23 cellular contexts compared by ENCODE assay signal in genomic region chr19:4157164-4157563, GRCh38. TPM values are rescaled to one million over a fixed set of nuclear protein-coding genes. Genes with fewer than 3 reads are reported as not detected.
DNase-seq lines count a peak whose midpoint lies in the region; ATAC-seq, FAIRE-seq and TF ChIP-seq lines count a peak whose summit lies in the region.
"Had no signal": no experiment of that assay in that cellular context is flagged by ENCODE, and none has a peak within 500 bp of the region (broad histone marks: within the 10 kb centered on the region; RNA-seq: fewer than 3 reads in every experiment).

No MANE protein-coding gene starts in this region.

- no TSS peak for BruUV-seq in HepG2 (replicated peaks; lab: Mats Ljungman, UMichigan)

- H3K18ac ChIP-seq in neuronal stem cell (ENCODE audit: low read length): peak overlapping the region; percentile 57

- H2BK15ac ChIP-seq in neuronal stem cell (ENCODE audit: low read length): no peak overlapping the region

- H4K20me1 ChIP-seq in SK-N-SH (ENCODE audit: insufficient read depth): no peaks in the 10 kb centered on the region
- H4K20me1 ChIP-seq in HepG2 (ENCODE audit: insufficient read depth, low read length): no peaks in the 10 kb centered on the region
- H4K20me1 ChIP-seq: BLaER1 had no signal

- H3K27ac ChIP-seq in SK-N-SH (ENCODE audit: low read depth in 2 of 2, low read length in 1 of 2): no peak overlapping the region
- no peak overlapping the region for H3K27ac ChIP-seq in body of pancreas
- H3K27ac ChIP-seq in HepG2 (ENCODE audit: extremely low read length, insufficient read depth, low read length): no peak overlapping the region
- no peak overlapping the region for H3K27ac ChIP-seq in neuronal stem cell (replicated peaks; ENCODE audit: low read length)
- no peak overlapping the region for H3K27ac ChIP-seq in heart right ventricle
- H3K27ac ChIP-seq: 22Rv1, BLaER1, HL-60 had no signal

- no peaks in the 10 kb centered on the region for H3K4me1 ChIP-seq in SK-N-SH (ENCODE audit: control insufficient read depth in 1 of 2, insufficient read depth in 2 of 2, low read depth in 1 of 2, low read length in 1 of 2)
- peaks cover 9% of the 10 kb centered on the region for H3K4me1 ChIP-seq in body of pancreas
- H3K4me1 ChIP-seq in HepG2 (ENCODE audit: insufficient read depth, low read length): peaks cover 30% of the 10 kb centered on the region
- no peaks in the 10 kb centered on the region for H3K4me1 ChIP-seq in neuronal stem cell (ENCODE audit: control insufficient read depth in 2 of 2, insufficient read depth in 1 of 2, low read depth in 1 of 2, low read length in 2 of 2)
- no peaks in the 10 kb centered on the region for H3K4me1 ChIP-seq in heart right ventricle

- H3K9me3 ChIP-seq in SK-N-SH (no peaks in the 10 kb centered on the region), body of pancreas (no peaks in the 10 kb centered on the region), HepG2 (ENCODE audit: low read length) (no peaks in the 10 kb centered on the region), neuronal stem cell (replicated peaks in 1 of 2; ENCODE audit: control insufficient read depth in 2 of 2, insufficient read depth in 1 of 2, low read depth in 1 of 2, low read length in 2 of 2) (peaks cover 0 to 2% of the 10 kb centered on the region in 2 donors), heart right ventricle (no peaks in the 10 kb centered on the region)
- H3K9me3 ChIP-seq: BLaER1 had no signal

- peaks cover 3% of the 10 kb centered on the region for H3K79me1 ChIP-seq in neuronal stem cell (ENCODE audit: low read depth, low read length)

- TF ChIP-seq EP300 in SK-N-SH (IDR thresholded peaks at IDR 0.05; ENCODE audit: borderline replicate concordance in 1 of 2, low read depth in 1 of 2, low read length in 1 of 2) (no peak), HepG2 (IDR thresholded peaks at IDR 0.05; ENCODE audit: low read depth in 2 of 2, low read length in 2 of 2) (no peak), HepG2 (CRISPR knock-in tag; IDR thresholded peaks at IDR 0.05; ENCODE audit: borderline replicate concordance) (no peak)

- TF ChIP-seq RAD21 in SK-N-SH (IDR thresholded peaks at IDR 0.05; ENCODE audit: low read length) (no peak), HepG2 (CRISPR knock-in tag; IDR thresholded peaks at IDR 0.05) (no peak)

- H3K9ac ChIP-seq in SK-N-SH (no peak overlapping the region), HepG2 (ENCODE audit: insufficient read depth, low read depth, low read length) (no peak overlapping the region), neuronal stem cell (ENCODE audit: low read depth, low read length, poor library complexity) (peak overlapping the region; percentile 21)
- H3K9ac ChIP-seq: BLaER1 had no signal

- DNase-seq in SK-N-SH (peak; percentile 9), body of pancreas (no peak), HepG2 (ENCODE audit: low spot score) (no peak), neuronal stem cell (ENCODE audit: low spot score) (no peak), heart right ventricle (no peak), NCI-H2081 treated with DMSO at 0.1 percent for 48 hours (lab: John Stamatoyannopoulos, UW) (no peak)
- DNase-seq: CD4-positive, alpha-beta memory T cell; DMS153; DMS79; GDM1; GOT3; H9; IMR-90 had no signal

- intact Hi-C loops in body of pancreas (cut with DNase I): no loop called here
- intact Hi-C loops in HepG2 (cut with micrococcal nuclease; ENCODE audit: unreplicated experiment): no loop called here
- intact Hi-C loops in heart right ventricle (cut with DNase I): no loop called here

- ATAC-seq in SK-N-SH treated with all-trans-retinoic acid at 6 μM for 48 hours (no peak), body of pancreas (peak; percentile 21), HepG2 (no peak), GM18505 (IDR thresholded peaks at IDR 0.05; ENCODE audit: unreplicated experiment) (no peak), heart right ventricle (no peak)

- H3K4ac ChIP-seq in neuronal stem cell (ENCODE audit: low read length): no peak overlapping the region

- H2AK5ac ChIP-seq in neuronal stem cell (ENCODE audit: low read depth, low read length): peak overlapping the region; percentile 46

- H2AFZ ChIP-seq in SK-N-SH (ENCODE audit: low read depth) (no peak overlapping the region), HepG2 (ENCODE audit: low read length) (no peak overlapping the region), neuronal stem cell (ENCODE audit: low read length) (no peak overlapping the region)

- in situ Hi-C loops in HepG2 (cut with HindIII; ENCODE audit: extremely low pct_ligation_motif_present, low pct_unique_long_range_greater_than_20kb): no loop called here

- TF ChIP-seq POLR2A in body of pancreas (IDR thresholded peaks at IDR 0.05) (no peak), HepG2 (IDR thresholded peaks at IDR 0.05; ENCODE audit: insufficient read depth in 1 of 2, low read depth in 2 of 2, low read length in 2 of 2) (no peak), GM18505 (IDR thresholded peaks at IDR 0.05; ENCODE audit: borderline replicate concordance, extremely low read depth, insufficient read depth, insufficient read length) (no peak)

- no peak overlapping the region for H3K4me3 ChIP-seq in SK-N-SH (ENCODE audit: low read depth in 2 of 2, low read length in 1 of 2)
- H3K4me3 ChIP-seq in body of pancreas: no peak overlapping the region
- H3K4me3 ChIP-seq in HepG2 (replicated peaks in 1 of 3; ENCODE audit: insufficient read depth in 1 of 3, low read depth in 2 of 3, low read length in 3 of 3): no peak overlapping the region
- peak overlapping the region in 1 of 2 donors; percentile 4 for H3K4me3 ChIP-seq in neuronal stem cell (ENCODE audit: low read length in 2 of 2)
- H3K4me3 ChIP-seq in heart right ventricle: no peak overlapping the region
- H3K4me3 ChIP-seq: BLaER1 had no signal

- no peak overlapping the region for H2BK120ac ChIP-seq in neuronal stem cell (ENCODE audit: low read depth, low read length)

- peak overlapping the region; percentile 63 for H2BK12ac ChIP-seq in neuronal stem cell (ENCODE audit: low read length)

- 33% methylated on average over 5 of the region's 6 CpGs for WGBS in SK-N-SH (ENCODE audit: low lambda C conversion rate)
- WGBS in body of pancreas, 2 donors: 42 to 55% methylated on average over 6 of the region's 6 CpGs
- 92% methylated on average over 2 of the region's 6 CpGs for WGBS in HepG2 (ENCODE audit: low lambda C conversion rate)
- WGBS in neuronal stem cell (ENCODE audit: extremely low coverage in 2 of 2, insufficient read length in 2 of 2, insufficient replicate concordance in 1 of 2), 2 donors: no CpG with 5 or more reads among the region's 6 CpGs
- WGBS in heart right ventricle, 2 donors: 74 to 81% methylated on average over 6 of the region's 6 CpGs

- CTCF ChIA-PET in SK-N-SH (lab: Yijun Ruan, JAX) (interaction anchor here (1.0 to 3.3 kb wide), 4 partner anchors 11 to 47 kb away, joined by 3 to 16 read pairs (median 5); no protein-coding TSS in a partner anchor), HepG2 (lab: Yijun Ruan, JAX; ENCODE audit: low intra/inter-chr PET ratio, low total read pairs) (no interaction called here)

- H3K23ac ChIP-seq in neuronal stem cell (ENCODE audit: low read depth, low read length, poor library complexity): no peak overlapping the region

- POLR2A ChIA-PET in SK-N-SH (lab: Yijun Ruan, JAX) (no interaction called here), HepG2 (lab: Yijun Ruan, JAX) (interaction anchor here (0.9 kb wide), 1 partner anchor 10 kb away, joined by 5 read pairs; no protein-coding TSS in a partner anchor)

- H2BK5ac ChIP-seq in neuronal stem cell (ENCODE audit: low read length): no peak overlapping the region

- no peak overlapping the region for H3K14ac ChIP-seq in neuronal stem cell (ENCODE audit: low read length)

- no peak overlapping the region for H4K91ac ChIP-seq in neuronal stem cell (ENCODE audit: low read depth, low read length, poor library complexity)

- H3K36me3 ChIP-seq in SK-N-SH (replicated peaks in 1 of 2; ENCODE audit: control insufficient read depth in 1 of 2, insufficient read depth in 2 of 2, low read length in 1 of 2): no peaks in the 10 kb centered on the region
- no peaks in the 10 kb centered on the region for H3K36me3 ChIP-seq in body of pancreas (replicated peaks in 1 of 2; ENCODE audit: insufficient read depth in 1 of 2, low read depth in 2 of 2)
- peaks cover 4% of the 10 kb centered on the region in 2 experiments; a peak in 3 of 5 replicates for H3K36me3 ChIP-seq in HepG2 (replicated peaks in 1 of 2; ENCODE audit: control insufficient read depth in 1 of 2, insufficient read depth in 2 of 2, low read length in 2 of 2)
- H3K36me3 ChIP-seq in neuronal stem cell (replicated peaks in 1 of 2; ENCODE audit: control insufficient read depth in 2 of 2, insufficient read depth in 2 of 2, low read length in 2 of 2): no peaks in the 10 kb centered on the region
- H3K36me3 ChIP-seq in heart right ventricle: no peaks in the 10 kb centered on the region
- H3K36me3 ChIP-seq: BLaER1 had no signal

- H4K8ac ChIP-seq in neuronal stem cell (ENCODE audit: low read depth, low read length): no peak overlapping the region

- H3K4me2 ChIP-seq in SK-N-SH: no peak overlapping the region
- no peak overlapping the region for H3K4me2 ChIP-seq in HepG2 (ENCODE audit: low read depth, low read length)
- H3K4me2 ChIP-seq in neuronal stem cell (ENCODE audit: insufficient read depth, low read length, poor library complexity, severe bottlenecking): no peak overlapping the region
- H3K4me2 ChIP-seq: BLaER1 had no signal

- no peaks in the 10 kb centered on the region for H3F3A ChIP-seq in SK-N-SH (replicated peaks; ENCODE audit: insufficient read depth)

- H3K27me3 ChIP-seq in SK-N-SH (ENCODE audit: insufficient read depth) (peaks cover 36% of the 10 kb centered on the region), body of pancreas (no peaks in the 10 kb centered on the region), HepG2 (ENCODE audit: control insufficient read depth in 1 of 2, insufficient read depth in 2 of 2, low read length in 2 of 2) (no peaks in the 10 kb centered on the region), neuronal stem cell (ENCODE audit: control insufficient read depth in 3 of 3, insufficient read depth in 3 of 3, low read depth in 1 of 3, low read length in 3 of 3) (peaks cover 0 to 4% (median 0%) of the 10 kb centered on the region in 3 experiments), heart right ventricle (peaks cover 0 to 46% (median 22%) of the 10 kb centered on the region in 7 donors)
- H3K27me3 ChIP-seq: BLaER1 had no signal

- no peak for FAIRE-seq in HepG2 (lab: Jason Lieb, UNC)
- FAIRE-seq: GM12892 had no signal

- TF ChIP-seq CTCF in SK-N-SH (IDR thresholded peaks at IDR 0.05): no peak
- TF ChIP-seq CTCF in body of pancreas (IDR thresholded peaks at IDR 0.05): no peak
- TF ChIP-seq CTCF in HepG2 (CRISPR knock-in tag; IDR thresholded peaks at IDR 0.05): no peak
- TF ChIP-seq CTCF in heart right ventricle (IDR thresholded peaks at IDR 0.05): no peak

- no peaks in the 10 kb centered on the region for H3K9me2 ChIP-seq in SK-N-SH

- H3K79me2 ChIP-seq in SK-N-SH (ENCODE audit: insufficient read depth) (no peaks in the 10 kb centered on the region), HepG2 (ENCODE audit: insufficient read depth, low read length) (no peaks in the 10 kb centered on the region)

RNA-seq across cellular contexts. Expression of gene CREB3L3, which starts 3.7 kb away (rescaled TPM):
- 0.05 TPM in 1 of 2 replicates, not detected in the other for polyA plus RNA-seq in SK-N-SH (2012; rRNA removed)
- polyA plus RNA-seq in SK-N-SH (2012; cell fraction: cytosol; rRNA removed): 0.01 and 0.04 TPM in 2 replicates
- 0.06 and 0.08 TPM in 2 replicates for polyA plus RNA-seq in SK-N-SH (2012; cell fraction: nucleus; rRNA removed)
- total RNA-seq in body of pancreas: under 1 TPM in 1 of 2 donors, not detected in 1; 0.52 TPM
- total RNA-seq in HepG2 (2016; rRNA removed; fragmentation: Illumina TruSeq; extraction: Trizol): 3.8 and 4.5 TPM in 2 replicates
- 0.61 and 1.3 TPM in 2 replicates for total RNA-seq in HepG2 (2016; cell fraction: cytosol; rRNA removed; fragmentation: Illumina TruSeq; extraction: Trizol; ENCODE audit: low read depth)
- total RNA-seq in HepG2 (2016; cell fraction: insoluble cytoplasmic fraction; rRNA removed; fragmentation: Illumina TruSeq; extraction: Trizol): 2.7 and 4.7 TPM in 2 replicates
- 1.9 and 2.1 TPM in 2 replicates for total RNA-seq in HepG2 (2016; cell fraction: membrane; rRNA removed; fragmentation: Illumina TruSeq; extraction: Trizol)
- total RNA-seq in HepG2 (2016; cell fraction: nucleus; rRNA removed; fragmentation: Illumina TruSeq; extraction: Trizol): 5.9 and 7.0 TPM in 2 replicates
- polyA plus RNA-seq in HepG2 (2011; rRNA removed): 3.8 and 7.0 TPM in 2 replicates
- 3.1 and 5.0 TPM in 2 replicates for polyA plus RNA-seq in HepG2 (2011; cell fraction: cytosol; rRNA removed)
- 7.4 and 9.2 TPM in 2 replicates for polyA plus RNA-seq in HepG2 (2011; cell fraction: nucleus; rRNA removed)
- 13.4 and 16.9 TPM in 2 replicates for polyA plus RNA-seq in HepG2 (2012)
- polyA plus RNA-seq in HepG2 (2016; cell fraction: cytosol; fragmentation: Illumina TruSeq; extraction: Trizol; ENCODE audit: low read depth): 2.1 and 2.2 TPM in 2 replicates
- polyA plus RNA-seq in HepG2 (2016; cell fraction: insoluble cytoplasmic fraction; fragmentation: Illumina TruSeq; extraction: Trizol; ENCODE audit: low read depth): 11.1 and 13.5 TPM in 2 replicates
- 4.0 and 5.2 TPM in 2 replicates for polyA plus RNA-seq in HepG2 (2016; cell fraction: membrane; fragmentation: Illumina TruSeq; extraction: Trizol; ENCODE audit: low read depth)
- 28.4 and 29.8 TPM in 2 replicates for polyA plus RNA-seq in HepG2 (2016; cell fraction: nucleus; fragmentation: Illumina TruSeq; extraction: Trizol; ENCODE audit: insufficient read depth, low read depth)
- 0.09 and 2.9 TPM in 2 replicates for polyA minus RNA-seq in HepG2 (2011; rRNA and poly(A)+ RNA removed; ENCODE audit: low replicate concordance)
- polyA minus RNA-seq in HepG2 (2011; cell fraction: cytosol; rRNA and poly(A)+ RNA removed): 1.7 and 3.2 TPM in 2 replicates
- 2.1 and 2.6 TPM in 2 replicates for polyA minus RNA-seq in HepG2 (2011; cell fraction: nucleus; rRNA and poly(A)+ RNA removed)
- 0.11 TPM for polyA plus RNA-seq in neuronal stem cell (2013, experiment 1 of 2)
- 0.07 TPM for polyA plus RNA-seq in neuronal stem cell (2013, experiment 2 of 2)
- total RNA-seq in heart right ventricle: not detected
- under 1 TPM in 1 of 2 donors, not detected in 1; 0.01 TPM for polyA plus RNA-seq in heart right ventricle
- total RNA-seq: A673; CD4-positive, alpha-beta memory T cell; HT1080; IMR-90 had no signal
- polyA plus RNA-seq: AG04450; CD14-positive monocyte; CD4-positive, alpha-beta memory T cell; IMR-90 had no signal

RNA-seq across cellular contexts. Expression of gene SIRT6, which starts 25.2 kb away (rescaled TPM):
- 37.2 and 41.0 TPM in 2 replicates for polyA plus RNA-seq in SK-N-SH (2012; rRNA removed)
- polyA plus RNA-seq in SK-N-SH (2012; cell fraction: cytosol; rRNA removed): 14.6 and 20.5 TPM in 2 replicates
- 121 and 130 TPM in 2 replicates for polyA plus RNA-seq in SK-N-SH (2012; cell fraction: nucleus; rRNA removed)
- 10 to 100 TPM; 13.2 to 54.1 TPM for total RNA-seq in body of pancreas
- total RNA-seq in HepG2 (2016; rRNA removed; fragmentation: Illumina TruSeq; extraction: Trizol): 8.6 and 11.0 TPM in 2 replicates
- 7.2 and 9.1 TPM in 2 replicates for total RNA-seq in HepG2 (2016; cell fraction: cytosol; rRNA removed; fragmentation: Illumina TruSeq; extraction: Trizol; ENCODE audit: low read depth)
- total RNA-seq in HepG2 (2016; cell fraction: insoluble cytoplasmic fraction; rRNA removed; fragmentation: Illumina TruSeq; extraction: Trizol): 7.9 and 10.6 TPM in 2 replicates
- total RNA-seq in HepG2 (2016; cell fraction: membrane; rRNA removed; fragmentation: Illumina TruSeq; extraction: Trizol): 7.5 and 8.1 TPM in 2 replicates
- total RNA-seq in HepG2 (2016; cell fraction: nucleus; rRNA removed; fragmentation: Illumina TruSeq; extraction: Trizol): 7.0 and 8.1 TPM in 2 replicates
- 18.4 and 20.7 TPM in 2 replicates for polyA plus RNA-seq in HepG2 (2011; rRNA removed)
- polyA plus RNA-seq in HepG2 (2011; cell fraction: cytosol; rRNA removed): 12.2 and 19.4 TPM in 2 replicates
- 69.5 and 82.9 TPM in 2 replicates for polyA plus RNA-seq in HepG2 (2011; cell fraction: nucleus; rRNA removed)
- 7.3 and 9.2 TPM in 2 replicates for polyA plus RNA-seq in HepG2 (2012)
- polyA plus RNA-seq in HepG2 (2016; cell fraction: cytosol; fragmentation: Illumina TruSeq; extraction: Trizol; ENCODE audit: low read depth): 4.6 and 5.1 TPM in 2 replicates
- polyA plus RNA-seq in HepG2 (2016; cell fraction: insoluble cytoplasmic fraction; fragmentation: Illumina TruSeq; extraction: Trizol; ENCODE audit: low read depth): 9.5 and 10.8 TPM in 2 replicates
- polyA plus RNA-seq in HepG2 (2016; cell fraction: membrane; fragmentation: Illumina TruSeq; extraction: Trizol; ENCODE audit: low read depth): 6.0 TPM in 2 replicates
- polyA plus RNA-seq in HepG2 (2016; cell fraction: nucleus; fragmentation: Illumina TruSeq; extraction: Trizol; ENCODE audit: insufficient read depth, low read depth): 31.6 and 35.6 TPM in 2 replicates
- 18.0 and 19.2 TPM in 2 replicates for polyA minus RNA-seq in HepG2 (2011; rRNA and poly(A)+ RNA removed; ENCODE audit: low replicate concordance)
- polyA minus RNA-seq in HepG2 (2011; cell fraction: cytosol; rRNA and poly(A)+ RNA removed): 6.8 and 7.4 TPM in 2 replicates
- 9.0 TPM in 2 replicates for polyA minus RNA-seq in HepG2 (2011; cell fraction: nucleus; rRNA and poly(A)+ RNA removed)
- 14.7 TPM for polyA plus RNA-seq in neuronal stem cell (2013, experiment 1 of 2)
- 15.1 TPM for polyA plus RNA-seq in neuronal stem cell (2013, experiment 2 of 2)
- 10 to 100 TPM in 8 of 10 donors, 1 to 10 TPM in 2; 7.9 to 14.6 (median 11.9) TPM for total RNA-seq in heart right ventricle
- polyA plus RNA-seq in heart right ventricle: 10 to 100 TPM; 24.1 to 26.9 TPM

RNA-seq across cellular contexts. Expression of gene ANKRD24, which starts 25.3 kb away (rescaled TPM):
- polyA plus RNA-seq in SK-N-SH (2012; rRNA removed) (0.87 and 1.1 TPM in 2 replicates), HepG2 (2011; rRNA removed) (0.17 and 0.24 TPM in 2 replicates), heart right ventricle (under 1 TPM; 0.14 to 0.66 TPM)
- polyA plus RNA-seq in SK-N-SH (2012; cell fraction: cytosol; rRNA removed): 0.38 and 0.42 TPM in 2 replicates
- polyA plus RNA-seq in SK-N-SH (2012; cell fraction: nucleus; rRNA removed): 3.8 and 4.4 TPM in 2 replicates
- total RNA-seq in body of pancreas (1 to 10 TPM; 2.1 to 3.6 TPM), HepG2 (2016; rRNA removed; fragmentation: Illumina TruSeq; extraction: Trizol) (0.13 TPM in 1 of 2 replicates, not detected in the other), heart right ventricle (1 to 10 TPM in 1 of 10 donors, under 1 TPM in 9; 0.12 to 1.0 (median 0.29) TPM)
- total RNA-seq in HepG2 (2016; cell fraction: cytosol; rRNA removed; fragmentation: Illumina TruSeq; extraction: Trizol; ENCODE audit: low read depth): not detected in 2 replicates
- 0.06 and 0.19 TPM in 2 replicates for total RNA-seq in HepG2 (2016; cell fraction: insoluble cytoplasmic fraction; rRNA removed; fragmentation: Illumina TruSeq; extraction: Trizol)
- not detected in 2 replicates for total RNA-seq in HepG2 (2016; cell fraction: membrane; rRNA removed; fragmentation: Illumina TruSeq; extraction: Trizol)
- total RNA-seq in HepG2 (2016; cell fraction: nucleus; rRNA removed; fragmentation: Illumina TruSeq; extraction: Trizol): 0.22 TPM in 1 of 2 replicates, not detected in the other
- 0.15 and 0.19 TPM in 2 replicates for polyA plus RNA-seq in HepG2 (2011; cell fraction: cytosol; rRNA removed)
- 0.97 and 1.2 TPM in 2 replicates for polyA plus RNA-seq in HepG2 (2011; cell fraction: nucleus; rRNA removed)
- 0.13 and 0.28 TPM in 2 replicates for polyA plus RNA-seq in HepG2 (2012)
- not detected in 2 replicates for polyA plus RNA-seq in HepG2 (2016; cell fraction: cytosol; fragmentation: Illumina TruSeq; extraction: Trizol; ENCODE audit: low read depth)
- not detected in 2 replicates for polyA plus RNA-seq in HepG2 (2016; cell fraction: insoluble cytoplasmic fraction; fragmentation: Illumina TruSeq; extraction: Trizol; ENCODE audit: low read depth)
- polyA plus RNA-seq in HepG2 (2016; cell fraction: membrane; fragmentation: Illumina TruSeq; extraction: Trizol; ENCODE audit: low read depth): not detected in 2 replicates
- 0.36 and 0.63 TPM in 2 replicates for polyA plus RNA-seq in HepG2 (2016; cell fraction: nucleus; fragmentation: Illumina TruSeq; extraction: Trizol; ENCODE audit: insufficient read depth, low read depth)
- polyA minus RNA-seq in HepG2 (2011; rRNA and poly(A)+ RNA removed; ENCODE audit: low replicate concordance): 0.07 and 0.20 TPM in 2 replicates
- not detected in 2 replicates for polyA minus RNA-seq in HepG2 (2011; cell fraction: cytosol; rRNA and poly(A)+ RNA removed)
- 0.25 TPM in 1 of 2 replicates, not detected in the other for polyA minus RNA-seq in HepG2 (2011; cell fraction: nucleus; rRNA and poly(A)+ RNA removed)
- 0.60 TPM for polyA plus RNA-seq in neuronal stem cell (2013, experiment 1 of 2)
- polyA plus RNA-seq in neuronal stem cell (2013, experiment 2 of 2): 0.64 TPM

RNA-seq across cellular contexts. Expression of gene MAP2K2, which starts 33.2 kb away (rescaled TPM):
- polyA plus RNA-seq in SK-N-SH (2012; rRNA removed) (67.2 and 114 TPM in 2 replicates), HepG2 (2011; rRNA removed) (70.3 and 88.1 TPM in 2 replicates), heart right ventricle (100 to 1,000 TPM; 163 to 288 TPM)
- 55.7 and 82.6 TPM in 2 replicates for polyA plus RNA-seq in SK-N-SH (2012; cell fraction: cytosol; rRNA removed)
- polyA plus RNA-seq in SK-N-SH (2012; cell fraction: nucleus; rRNA removed): 156 and 227 TPM in 2 replicates
- total RNA-seq in body of pancreas (10 to 100 TPM; 56.8 to 92.0 TPM), HepG2 (2016; rRNA removed; fragmentation: Illumina TruSeq; extraction: Trizol) (72.2 and 80.9 TPM in 2 replicates), heart right ventricle (100 to 1,000 TPM in 5 of 10 donors, 10 to 100 TPM in 5; 91.5 to 155 (median 101) TPM)
- 141 and 153 TPM in 2 replicates for total RNA-seq in HepG2 (2016; cell fraction: cytosol; rRNA removed; fragmentation: Illumina TruSeq; extraction: Trizol; ENCODE audit: low read depth)
- 63.3 and 84.3 TPM in 2 replicates for total RNA-seq in HepG2 (2016; cell fraction: insoluble cytoplasmic fraction; rRNA removed; fragmentation: Illumina TruSeq; extraction: Trizol)
- 168 and 190 TPM in 2 replicates for total RNA-seq in HepG2 (2016; cell fraction: membrane; rRNA removed; fragmentation: Illumina TruSeq; extraction: Trizol)
- total RNA-seq in HepG2 (2016; cell fraction: nucleus; rRNA removed; fragmentation: Illumina TruSeq; extraction: Trizol): 40.1 and 53.8 TPM in 2 replicates
- polyA plus RNA-seq in HepG2 (2011; cell fraction: cytosol; rRNA removed): 63.3 and 103 TPM in 2 replicates
- 96.2 and 101 TPM in 2 replicates for polyA plus RNA-seq in HepG2 (2011; cell fraction: nucleus; rRNA removed)
- polyA plus RNA-seq in HepG2 (2012): 73.5 and 112 TPM in 2 replicates
- 205 and 223 TPM in 2 replicates for polyA plus RNA-seq in HepG2 (2016; cell fraction: cytosol; fragmentation: Illumina TruSeq; extraction: Trizol; ENCODE audit: low read depth)
- 99.4 and 124 TPM in 2 replicates for polyA plus RNA-seq in HepG2 (2016; cell fraction: insoluble cytoplasmic fraction; fragmentation: Illumina TruSeq; extraction: Trizol; ENCODE audit: low read depth)
- polyA plus RNA-seq in HepG2 (2016; cell fraction: membrane; fragmentation: Illumina TruSeq; extraction: Trizol; ENCODE audit: low read depth): 271 and 285 TPM in 2 replicates
- 113 and 116 TPM in 2 replicates for polyA plus RNA-seq in HepG2 (2016; cell fraction: nucleus; fragmentation: Illumina TruSeq; extraction: Trizol; ENCODE audit: insufficient read depth, low read depth)
- polyA minus RNA-seq in HepG2 (2011; rRNA and poly(A)+ RNA removed; ENCODE audit: low replicate concordance): 82.8 and 120 TPM in 2 replicates
- 55.4 and 61.2 TPM in 2 replicates for polyA minus RNA-seq in HepG2 (2011; cell fraction: cytosol; rRNA and poly(A)+ RNA removed)
- polyA minus RNA-seq in HepG2 (2011; cell fraction: nucleus; rRNA and poly(A)+ RNA removed): 25.8 and 27.8 TPM in 2 replicates
- polyA plus RNA-seq in neuronal stem cell (2013, experiment 1 of 2): 165 TPM
- polyA plus RNA-seq in neuronal stem cell (2013, experiment 2 of 2): 164 TPM
